ENCODE assay signal across 18 cellular contexts in genomic region chr3:187077085-187077484, GRCh38.
A peak's percentile ranks its signal among the peaks of the same experiment; 100 is the strongest.
DNase-seq lines count a peak whose midpoint lies in the region; ATAC-seq and TF ChIP-seq lines count a peak whose summit lies in the region.
"Had no signal": no experiment of that assay in that cellular context is flagged by ENCODE, and none has a peak within 500 bp of the region (broad histone marks: within the 10 kb centered on the region; RNA-seq: fewer than 3 reads in every experiment).

No MANE protein-coding gene starts in this region.

- no peaks in the 10 kb centered on the region for H3K27me3 Mint-ChIP-seq in activated naive CD8-positive, alpha-beta T cell
- H3K27me3 Mint-ChIP-seq in activated naive CD8-positive, alpha-beta T cell treated with anti-CD3 and anti-CD28 coated beads, Interleukin-2, amount 50 U/mL, for 24 hours = no peaks in the 10 kb centered on the region
- no peaks in the 10 kb centered on the region for H3K27me3 Mint-ChIP-seq in activated B cell treated with CpG ODN at 0.5 μM for 24 hours
- no peaks in the 10 kb centered on the region for H3K27me3 Mint-ChIP-seq in memory B cell
- H3K27me3 Mint-ChIP-seq in immature natural killer cell (ENCODE audit: low read depth in 3 of 3) = peaks cover 0 to 13% (median 4%) of the 10 kb centered on the region in 3 donors

- H3K9me3 Mint-ChIP-seq in activated naive CD8-positive, alpha-beta T cell (ENCODE audit: low read depth) = no peaks in the 10 kb centered on the region
- no peaks in the 10 kb centered on the region for H3K9me3 Mint-ChIP-seq in activated naive CD8-positive, alpha-beta T cell treated with anti-CD3 and anti-CD28 coated beads, Interleukin-2, amount 50 U/mL, for 24 hours
- H3K9me3 Mint-ChIP-seq in activated B cell treated with CpG ODN at 0.5 μM for 24 hours (no peaks in the 10 kb centered on the region), memory B cell (no peaks in the 10 kb centered on the region), immature natural killer cell (no peaks in the 10 kb centered on the region)

- no peak overlapping the region for H3K4me3 Mint-ChIP-seq in activated naive CD8-positive, alpha-beta T cell
- no peak overlapping the region for H3K4me3 Mint-ChIP-seq in activated naive CD8-positive, alpha-beta T cell treated with anti-CD3 and anti-CD28 coated beads, Interleukin-2, amount 50 U/mL, for 24 hours
- H3K4me3 Mint-ChIP-seq in activated B cell treated with CpG ODN at 0.5 μM for 24 hours = no peak overlapping the region
- no peak overlapping the region for H3K4me3 Mint-ChIP-seq in memory B cell
- no peak overlapping the region for H3K4me3 Mint-ChIP-seq in immature natural killer cell

- H3K27ac Mint-ChIP-seq in activated naive CD8-positive, alpha-beta T cell = peak overlapping the region; percentile 75
- H3K27ac Mint-ChIP-seq in activated naive CD8-positive, alpha-beta T cell treated with anti-CD3 and anti-CD28 coated beads, Interleukin-2, amount 50 U/mL, for 24 hours = no peak overlapping the region
- peak overlapping the region; percentile 54 for H3K27ac Mint-ChIP-seq in activated B cell treated with CpG ODN at 0.5 μM for 24 hours
- H3K27ac Mint-ChIP-seq in memory B cell = peak overlapping the region; percentile 84
- peak overlapping the region in 2 of 6 donors; percentile 30 to 49 for H3K27ac Mint-ChIP-seq in immature natural killer cell

- intact Hi-C loops in activated B cell treated with CpG ODN at 0.5 μM for 24 hours (cut with micrococcal nuclease) = no loop called here

- H3K36me3 Mint-ChIP-seq in activated naive CD8-positive, alpha-beta T cell = no peaks in the 10 kb centered on the region
- H3K36me3 Mint-ChIP-seq in activated naive CD8-positive, alpha-beta T cell treated with anti-CD3 and anti-CD28 coated beads, Interleukin-2, amount 50 U/mL, for 24 hours (ENCODE audit: low read depth) = peaks cover 45% of the 10 kb centered on the region
- H3K36me3 Mint-ChIP-seq in activated B cell treated with CpG ODN at 0.5 μM for 24 hours (ENCODE audit: low read depth) = peaks cover 78% of the 10 kb centered on the region
- H3K36me3 Mint-ChIP-seq in memory B cell = peaks cover 31% of the 10 kb centered on the region
- peaks cover 19 to 43% (median 31%) of the 10 kb centered on the region in 3 donors for H3K36me3 Mint-ChIP-seq in immature natural killer cell

- no peak for ATAC-seq in activated naive CD8-positive, alpha-beta T cell treated with anti-CD3 and anti-CD28 coated beads, Interleukin-2, amount 50 U/mL, for 24 hours
- no peak for ATAC-seq in activated B cell treated with CpG ODN at 0.5 μM for 24 hours (ENCODE audit: low read depth)
- ATAC-seq in memory B cell (ENCODE audit: low read depth) = no peak
- ATAC-seq in GM21367 (IDR thresholded peaks at IDR 0.05; ENCODE audit: unreplicated experiment) = no peak

- POLR2A ChIA-PET in activated B cell treated with CpG ODN at 0.5 μM for 24 hours (lab: Charles Lee) = no interaction called here

- no peak for DNase-seq in activated naive CD8-positive, alpha-beta T cell treated with anti-CD3 and anti-CD28 coated beads, Interleukin-2, amount 50 U/mL, for 24 hours
- DNase-seq in activated B cell treated with CpG ODN at 0.5 μM for 24 hours = no peak
- no peak for DNase-seq in memory B cell (ENCODE audit: low spot score in 2 of 2)
- no peak for DNase-seq in T1000 (lab: John Stamatoyannopoulos, UW)
- DNase-seq in immature natural killer cell = no peak
- DNase-seq in DMS53 treated with DMSO at 0.1 percent for 48 hours (lab: John Stamatoyannopoulos, UW; ENCODE audit: unreplicated experiment) = no peak
- DNase-seq: DND-41, GDM1, GM23248, KG1, NCI-H1105, NCI-H187 treated with DMSO at 0.1 percent for 48 hours, NCI-H2171, NCI-H446 treated with DMSO at 0.1 percent for 48 hours, NCI-H774, SIG-M5 had no signal

- peaks cover 4% of the 10 kb centered on the region for H3K4me1 Mint-ChIP-seq in activated naive CD8-positive, alpha-beta T cell (ENCODE audit: low read depth)
- H3K4me1 Mint-ChIP-seq in activated naive CD8-positive, alpha-beta T cell treated with anti-CD3 and anti-CD28 coated beads, Interleukin-2, amount 50 U/mL, for 24 hours = peaks cover 1% of the 10 kb centered on the region
- peaks cover 15% of the 10 kb centered on the region for H3K4me1 Mint-ChIP-seq in activated B cell treated with CpG ODN at 0.5 μM for 24 hours
- peaks cover 18% of the 10 kb centered on the region for H3K4me1 Mint-ChIP-seq in memory B cell
- peaks cover 5 to 6% of the 10 kb centered on the region in 2 donors for H3K4me1 Mint-ChIP-seq in immature natural killer cell

- TF ChIP-seq CTCF in activated B cell treated with CpG ODN at 0.5 μM for 24 hours (IDR thresholded peaks at IDR 0.05) = no peak

- CTCF ChIA-PET in activated B cell treated with CpG ODN at 0.5 μM for 24 hours (lab: Charles Lee) = interaction anchor here (0.6 kb wide), 1 partner anchor 253 kb away, joined by 3 read pairs; no protein-coding TSS in a partner anchor
